Comparison of ENCODE assay signal across 8 cellular contexts in genomic region chr10:102420810-102421644, GRCh38. TPM values are rescaled to one million over a fixed set of nuclear protein-coding genes. Genes with fewer than 3 reads are reported as not detected.
DNase-seq lines count a peak whose midpoint lies in the region; ATAC-seq, FAIRE-seq and TF ChIP-seq lines count a peak whose summit lies in the region.

Gene FBXL15, plus strand, starts transcription at chr10:102420836. Its CDS starts 294 bp downstream, at chr10:102421130.

- DNase-seq in NCI-H1417 (lab: John Stamatoyannopoulos, UW) (peak; percentile 94 to 97 (median 97)), SW 1271 (lab: John Stamatoyannopoulos, UW) (peak; percentile 89 to 92), Right ventricle myocardium inferior (ENCODE audit: missing footprints) (peak; percentile 98), pancreas (peak; percentile 96 to 100 (median 98)), tibial artery (peak; percentile 98)
- peak; percentile 85 for DNase-seq in activated naive CD8-positive, alpha-beta T cell treated with anti-CD3 and anti-CD28 coated beads, Interleukin-2, amount 50 U/mL, for 16 hours (ENCODE audit: low read depth, low spot score)

- FAIRE-seq in pancreas (lab: Jason Lieb, UNC) = peak; percentile 68

- H3K4me3 ChIP-seq in pancreas = peak within 1 kb of the TSS; percentile 59 to 77 (median 74)
- peak within 1 kb of the TSS; percentile 71 to 86 for H3K4me3 ChIP-seq in tibial artery

- peaks cover 0 to 6% (median 0%) of the 10 kb centered on the region in 4 donors for H3K27me3 ChIP-seq in pancreas
- H3K27me3 ChIP-seq in tibial artery = peaks cover 0 to 28% of the 10 kb centered on the region in 2 donors

- peak; percentile 8 for TF ChIP-seq POLR2A in GM10847 (IDR thresholded peaks at IDR 0.05; ENCODE audit: extremely low read depth, insufficient read length)

- H3K27ac ChIP-seq in pancreas (peak within 1 kb of the TSS; percentile 86 to 93 (median 92)), tibial artery (peak within 1 kb of the TSS; percentile 77 to 90)

- H3K9me3 ChIP-seq in pancreas (no peaks in the 10 kb centered on the region), tibial artery (no peaks in the 10 kb centered on the region)

- intact Hi-C loops in Right ventricle myocardium inferior (cut with DNase I) = loop anchor here (2.0 kb wide), 1 partner anchor 26 kb away; the partner anchor contains the start of gene NFKB2
- intact Hi-C loops in pancreas (cut with DNase I) = no loop called here
- intact Hi-C loops in tibial artery (cut with DNase I; ENCODE audit: low total_unique reads) = loop anchor here (1.0 kb wide), 1 partner anchor 22 kb away; no protein-coding TSS in a partner anchor

- WGBS in pancreas, 2 donors = 0% methylated on average over 56 to 67 of the region's 67 CpGs

- H3K4me1 ChIP-seq in pancreas (peaks cover 7 to 19% (median 12%) of the 10 kb centered on the region in 3 donors), tibial artery (peaks cover 5 to 47% (median 35%) of the 10 kb centered on the region in 4 donors)

- H3K36me3 ChIP-seq in pancreas = peaks cover 0 to 7% (median 0%) of the 10 kb centered on the region in 3 donors
- H3K36me3 ChIP-seq in tibial artery = peaks cover 0 to 24% (median 15%) of the 10 kb centered on the region in 3 donors

- ATAC-seq in HG02759 (IDR thresholded peaks at IDR 0.05; ENCODE audit: unreplicated experiment) (peak; percentile 86), Right ventricle myocardium inferior (peak; percentile 93), pancreas (peak; percentile 79 to 87 (median 80))

- no peak for TF ChIP-seq CTCF in pancreas (IDR thresholded peaks at IDR 0.05)
- no peak for TF ChIP-seq CTCF in tibial artery (IDR thresholded peaks at IDR 0.05)

RNA-seq across cellular contexts. Expression of gene FBXL15, which starts in this region (rescaled TPM):
- total RNA-seq in Right ventricle myocardium inferior = 8.4 TPM
- total RNA-seq in pancreas = 10 to 100 TPM in 5 of 6 donors, 1 to 10 TPM in 1; 10.0 to 13.6 (median 10.7) TPM
- 10 to 100 TPM; 15.7 to 24.2 TPM for polyA plus RNA-seq in pancreas

Comparison
In these comparisons a context has a peak if more than half of its experiments do, and no peak if none do; other contexts are left out.
1. Peak in every context shown above with its lines: DNase-seq, ATAC-seq, H3K4me3 ChIP-seq and H3K27ac ChIP-seq.
2. intact Hi-C loops: an anchor here in Right ventricle myocardium inferior (2.0 kb wide) and tibial artery (1.0 kb wide); none called in pancreas.